ENCODE assay signal across 15 cellular contexts in the genomic region with DNA sequence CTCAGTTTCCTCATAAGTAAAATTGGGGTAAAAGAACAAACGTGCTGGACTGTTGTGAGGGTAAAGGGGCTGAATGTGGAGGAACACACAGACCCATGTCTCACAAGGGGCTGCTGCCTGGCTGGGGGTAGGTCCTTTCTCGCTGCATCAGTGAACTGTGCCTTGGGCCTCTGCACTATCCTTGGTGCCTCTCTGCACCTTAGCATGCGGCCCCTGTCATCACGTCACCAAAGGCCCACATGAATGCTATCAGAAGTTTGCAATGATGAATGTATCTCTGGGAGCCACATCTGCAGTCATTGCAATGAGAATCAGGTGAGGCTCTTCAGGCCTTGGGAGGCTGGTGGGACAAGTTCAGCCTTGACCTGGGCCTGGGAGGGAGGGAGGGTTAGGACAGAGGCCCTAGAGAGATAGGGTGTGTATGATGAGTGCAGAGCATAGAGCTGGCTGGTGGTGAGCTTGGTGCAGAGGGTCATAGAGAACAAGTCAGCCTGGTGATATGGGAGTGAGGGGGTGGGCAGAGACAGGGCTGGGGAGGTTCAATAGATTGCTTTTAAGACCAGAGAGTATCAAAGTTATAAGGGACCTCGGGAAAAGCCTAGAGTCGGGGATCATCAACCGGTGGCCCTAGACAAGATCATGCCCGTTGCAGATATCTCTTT.
DNase-seq lines count a peak whose midpoint lies in the region; ATAC-seq and TF ChIP-seq lines count a peak whose summit lies in the region.
"Had no signal": no experiment of that assay in that cellular context is flagged by ENCODE, and none has a peak within 500 bp of the region (broad histone marks: within the 10 kb centered on the region; RNA-seq: fewer than 3 reads in every experiment).

No MANE protein-coding gene starts in this region.

- no peak overlapping the region for H3K18ac ChIP-seq in trophoblast cell (ENCODE audit: low read length)

- H3K27me3 Mint-ChIP-seq in activated naive CD4-positive, alpha-beta T cell treated with anti-CD3 and anti-CD28 coated beads, Interleukin-2, amount 10 ng/mL, durations not matched to agents 7 days and 5 days, result peaks cover 12% of the 10 kb centered on the region
- H3K27me3 Mint-ChIP-seq in activated naive CD4-positive, alpha-beta T cell treated with anti-CD3 and anti-CD28 coated beads for 36 hours (ENCODE audit: low read depth), result no peaks in the 10 kb centered on the region

- peak overlapping the region; percentile 56 for H2BK12ac ChIP-seq in trophoblast cell (ENCODE audit: low read length)

- no peaks in the 10 kb centered on the region for H3K27me3 ChIP-seq in trophoblast cell (ENCODE audit: insufficient read depth, low read length)
- H3K27me3 ChIP-seq in upper lobe of right lung, result no peaks in the 10 kb centered on the region

- peaks cover 7% of the 10 kb centered on the region for H3K9me3 ChIP-seq in trophoblast cell (ENCODE audit: insufficient read depth, low read depth, low read length)
- H3K9me3 ChIP-seq in upper lobe of right lung, result no peaks in the 10 kb centered on the region

- no peak overlapping the region for H2BK5ac ChIP-seq in trophoblast cell (ENCODE audit: low read depth, low read length, poor library complexity)

- no peak overlapping the region for H3K27ac ChIP-seq in trophoblast cell (ENCODE audit: low read depth, low read length)
- no peak overlapping the region for H3K27ac ChIP-seq in upper lobe of right lung

- H3K36me3 ChIP-seq in trophoblast cell (ENCODE audit: control insufficient read depth in 1 of 2, insufficient read depth in 2 of 2, low read length in 2 of 2) (no peaks in the 10 kb centered on the region), upper lobe of right lung (no peaks in the 10 kb centered on the region)

- H3K9me3 Mint-ChIP-seq in activated naive CD4-positive, alpha-beta T cell treated with anti-CD3 and anti-CD28 coated beads, Interleukin-2, amount 10 ng/mL, durations not matched to agents 7 days and 5 days, result peaks cover 1% of the 10 kb centered on the region
- no peaks in the 10 kb centered on the region for H3K9me3 Mint-ChIP-seq in activated naive CD4-positive, alpha-beta T cell treated with anti-CD3 and anti-CD28 coated beads for 36 hours

- no peak overlapping the region for H3K9ac ChIP-seq in trophoblast cell (ENCODE audit: low read length)

- WGBS in trophoblast cell (ENCODE audit: extremely low coverage, insufficient coverage, insufficient read length), result no CpG with 5 or more reads among the region's 8 CpGs

- no peak overlapping the region for H3K4me3 Mint-ChIP-seq in activated naive CD4-positive, alpha-beta T cell treated with anti-CD3 and anti-CD28 coated beads, Interleukin-2, amount 10 ng/mL, durations not matched to agents 7 days and 5 days
- no peak overlapping the region for H3K4me3 Mint-ChIP-seq in activated naive CD4-positive, alpha-beta T cell treated with anti-CD3 and anti-CD28 coated beads for 36 hours

- no peak overlapping the region for H2AFZ ChIP-seq in trophoblast cell (ENCODE audit: insufficient read depth, low read length, poor library complexity)

- no peaks in the 10 kb centered on the region for H3K4me1 Mint-ChIP-seq in activated naive CD4-positive, alpha-beta T cell treated with anti-CD3 and anti-CD28 coated beads, Interleukin-2, amount 10 ng/mL, durations not matched to agents 7 days and 5 days
- H3K4me1 Mint-ChIP-seq in activated naive CD4-positive, alpha-beta T cell treated with anti-CD3 and anti-CD28 coated beads for 36 hours (ENCODE audit: low read depth), result no peaks in the 10 kb centered on the region

- peak overlapping the region; percentile 65 for H3K14ac ChIP-seq in trophoblast cell (ENCODE audit: low read length)

- H3K23ac ChIP-seq in trophoblast cell (ENCODE audit: low read length), result peak overlapping the region; percentile 11

- H2AK5ac ChIP-seq in trophoblast cell (ENCODE audit: low read length), result peak overlapping the region; percentile 80

- peak; percentile 37 for ATAC-seq in upper lobe of right lung

- DNase-seq in activated naive CD4-positive, alpha-beta T cell treated with anti-CD3 and anti-CD28 coated beads, Interleukin-2, amount 10 ng/mL, durations not matched to agents 7 days and 5 days, result peak; percentile 12
- DNase-seq in activated naive CD4-positive, alpha-beta T cell treated with anti-CD3 and anti-CD28 coated beads for 36 hours, result no peak
- DNase-seq in ecto neural progenitor cell (ENCODE audit: low spot score), result peak; percentile 29
- DNase-seq in trophoblast cell, result no peak
- peak; percentile 18 for DNase-seq in upper lobe of right lung
- no peak for DNase-seq in stimulated activated naive CD4-positive, alpha-beta T cell treated with Interleukin-2 at 50 U/mL for 16 hours (lab: John Stamatoyannopoulos, UW)
- no peak for DNase-seq in NCI-H774 (lab: John Stamatoyannopoulos, UW)
- no peak for DNase-seq in activated naive CD4-positive, alpha-beta T cell treated with anti-CD3 and anti-CD28 coated beads, Interleukin-2, amount 50 U/mL, for 16 hours
- DNase-seq: C1 segment of cervical spinal cord; MV-4-11; NCI-H1436; NCI-H2029 treated with DMSO at 0.1 percent for 48 hours; NCI-H524 treated with DMSO at 0.1 percent for 48 hours; NK-92 treated with Interleukin-12 subunit alpha and Interleukin-12 subunit beta, amount 100 ng/mL, for 24 hours; OCI-M1 had no signal

- TF ChIP-seq CTCF in upper lobe of right lung (IDR thresholded peaks at IDR 0.05), result no peak

- no peak overlapping the region for H4K8ac ChIP-seq in trophoblast cell (ENCODE audit: low read depth, low read length)

- H4K91ac ChIP-seq in trophoblast cell (ENCODE audit: low read depth, low read length), result peak overlapping the region; percentile 15

- no peak overlapping the region for H3K4ac ChIP-seq in trophoblast cell (ENCODE audit: low read depth, low read length)

- H4K12ac ChIP-seq in trophoblast cell (ENCODE audit: low read depth, low read length), result no peak overlapping the region

- CTCF ChIA-PET in activated naive CD4-positive, alpha-beta T cell treated with anti-CD3 and anti-CD28 coated beads, Interleukin-2, amount 10 ng/mL, durations not matched to agents 7 days and 5 days (lab: Charles Lee), result no interaction called here
- CTCF ChIA-PET in activated naive CD4-positive, alpha-beta T cell treated with anti-CD3 and anti-CD28 coated beads for 36 hours (lab: Charles Lee), result no interaction called here

- H3K79me2 ChIP-seq in trophoblast cell (ENCODE audit: control insufficient read depth, insufficient read depth, low read length, poor library complexity), result no peaks in the 10 kb centered on the region

- peak overlapping the region; percentile 59 for H2BK120ac ChIP-seq in trophoblast cell (ENCODE audit: insufficient read depth, low read length, poor library complexity)

- H3K36me3 Mint-ChIP-seq in activated naive CD4-positive, alpha-beta T cell treated with anti-CD3 and anti-CD28 coated beads, Interleukin-2, amount 10 ng/mL, durations not matched to agents 7 days and 5 days, result no peaks in the 10 kb centered on the region
- H3K36me3 Mint-ChIP-seq in activated naive CD4-positive, alpha-beta T cell treated with anti-CD3 and anti-CD28 coated beads for 36 hours (ENCODE audit: low read depth), result no peaks in the 10 kb centered on the region

- peaks cover 5 to 7% of the 10 kb centered on the region in 2 experiments for H3K4me1 ChIP-seq in trophoblast cell (ENCODE audit: control insufficient read depth in 1 of 2, insufficient read depth in 2 of 2, low read length in 2 of 2)
- H3K4me1 ChIP-seq in upper lobe of right lung, result no peaks in the 10 kb centered on the region

- no peak overlapping the region for H3K27ac Mint-ChIP-seq in activated naive CD4-positive, alpha-beta T cell treated with anti-CD3 and anti-CD28 coated beads, Interleukin-2, amount 10 ng/mL, durations not matched to agents 7 days and 5 days
- H3K27ac Mint-ChIP-seq in activated naive CD4-positive, alpha-beta T cell treated with anti-CD3 and anti-CD28 coated beads for 36 hours, result no peak overlapping the region

- H3K79me1 ChIP-seq in trophoblast cell (ENCODE audit: low read length), result peaks cover 2% of the 10 kb centered on the region

- H3K4me3 ChIP-seq in trophoblast cell (ENCODE audit: low read depth, low read length) (no peak overlapping the region), upper lobe of right lung (no peak overlapping the region)

- intact Hi-C loops in activated naive CD4-positive, alpha-beta T cell treated with anti-CD3 and anti-CD28 coated beads for 36 hours (cut with micrococcal nuclease), result no loop called here
- intact Hi-C loops in upper lobe of right lung (cut with DNase I), result no loop called here

- H3K4me2 ChIP-seq in trophoblast cell (ENCODE audit: low read length), result no peak overlapping the region

Comparison
In these comparisons a context has a peak if more than half of its experiments do, and no peak if none do; other contexts are left out.
1. DNase-seq: peak in activated naive CD4-positive, alpha-beta T cell treated with anti-CD3 and anti-CD28 coated beads, Interleukin-2, amount 10 ng/mL, durations not matched to agents 7 days and 5 days (single experiment), ecto neural progenitor cell (single experiment) and upper lobe of right lung (single experiment); none in activated naive CD4-positive, alpha-beta T cell treated with anti-CD3 and anti-CD28 coated beads for 36 hours (single experiment), trophoblast cell (0 of 2), stimulated activated naive CD4-positive, alpha-beta T cell treated with Interleukin-2 at 50 U/mL for 16 hours (single experiment), NCI-H774 (single experiment) and activated naive CD4-positive, alpha-beta T cell treated with anti-CD3 and anti-CD28 coated beads, Interleukin-2, amount 50 U/mL, for 16 hours (single experiment).